In genomic region chr11:66386171-66387069, GRCh38 we compare ENCODE assay signal across 1 cellular context.
TF ChIP-seq lines count a peak whose summit lies in the region.

No MANE protein-coding gene starts in this region.

TF ChIP-seq in K562, 482 proteins besides CTCF, POLR2A, EP300 and RAD21 (continues in another document):
- TF ChIP-seq ATF1 (CRISPR knock-in tag; IDR thresholded peaks at IDR 0.05) (no peak), ATF1 (tag; IDR thresholded peaks at IDR 0.05) (0 out of 2 replicates have a peak, but pooled peaks have one; percentile 22), PBX2 (CRISPR knock-in tag; IDR thresholded peaks at IDR 0.05; ENCODE audit: low read depth) (no peak), PBX2 (tag; conservative IDR thresholded peaks at IDR 0.05; ENCODE audit: low read depth) (peak; percentile 61), CEBPG (CRISPR knock-in tag; IDR thresholded peaks at IDR 0.05) (peak; percentile 80), CEBPG (tag; conservative IDR thresholded peaks at IDR 0.05 in 1 of 2, IDR thresholded peaks at IDR 0.05 in 1 of 2) (peak; percentile 83 to 91), CREBBP (IDR thresholded peaks at IDR 0.05; ENCODE audit: low read depth, low read length) (no peak), ZNF121 (CRISPR knock-in tag; conservative IDR thresholded peaks at IDR 0.05) (peak; percentile 21; the same call in 1 of the 2 replicates), ZBTB17 (CRISPR knock-in tag; IDR thresholded peaks at IDR 0.05) (no peak), EP400 (IDR thresholded peaks at IDR 0.05) (0 out of 2 replicates have a peak, but pooled peaks have one; percentile 14), CTBP1 (IDR thresholded peaks at IDR 0.05; ENCODE audit: borderline replicate concordance) (peak; percentile 35; the same call in 1 of the 2 replicates), ZNF311 (CRISPR knock-in tag; IDR thresholded peaks at IDR 0.05) (no peak), DEAF1 (CRISPR knock-in tag; IDR thresholded peaks at IDR 0.05) (peak; percentile 58), CEBPB (tag; IDR thresholded peaks at IDR 0.05) (peak; percentile 95), IRF9 (tag; IDR thresholded peaks at IDR 0.05) (0 out of 2 replicates have a peak, but pooled peaks have one; percentile 46), FOXK1 (CRISPR knock-in tag; IDR thresholded peaks at IDR 0.05; ENCODE audit: borderline replicate concordance) (0 out of 2 replicates have a peak, but pooled peaks have one; percentile 42), KAT7 (CRISPR knock-in tag; IDR thresholded peaks at IDR 0.05; ENCODE audit: borderline replicate concordance) (no peak), ZSCAN29 (IDR thresholded peaks at IDR 0.05) (no peak), ZNF740 (CRISPR knock-in tag; IDR thresholded peaks at IDR 0.05) (no peak), ZNF740 (tag; IDR thresholded peaks at IDR 0.05) (no peak), ZNF695 (CRISPR knock-in tag; IDR thresholded peaks at IDR 0.05) (no peak), KHSRP (IDR thresholded peaks at IDR 0.05) (no peak), MCM7 (IDR thresholded peaks at IDR 0.05) (no peak), PKNOX1 (IDR thresholded peaks at IDR 0.05) (peak; percentile 60), ZBTB33 (CRISPR knock-in tag; IDR thresholded peaks at IDR 0.05) (peak; percentile 43; the same call in 1 of the 2 replicates), ZNF24 (IDR thresholded peaks at IDR 0.05) (no peak), MGA (IDR thresholded peaks at IDR 0.05) (peak; percentile 45; the same call in 1 of the 2 replicates), RCOR1 (IDR thresholded peaks at IDR 0.05; ENCODE audit: borderline replicate concordance in 1 of 2, low read depth in 2 of 2, low read length in 2 of 2) (peak in 1 of 2 experiments; percentile 74; a peak in 1 of 4 replicates), GABPB1 (CRISPR knock-in tag; IDR thresholded peaks at IDR 0.05) (no peak), SMC3 (conservative IDR thresholded peaks at IDR 0.05; ENCODE audit: insufficient read depth, low read depth, low read length) (peak; percentile 76), XRCC5 (IDR thresholded peaks at IDR 0.05; ENCODE audit: low read depth, low read length) (peak; percentile 74; the same call in 1 of the 2 replicates), CREM (IDR thresholded peaks at IDR 0.05; ENCODE audit: low read depth) (peak; percentile 59; the same call in 1 of the 2 replicates), XRCC4 (IDR thresholded peaks at IDR 0.05; ENCODE audit: extremely low read depth, insufficient read depth, insufficient read length) (no peak), ESRRA (IDR thresholded peaks at IDR 0.05; ENCODE audit: borderline replicate concordance, low read depth) (peak; percentile 49; the same call in 1 of the 2 replicates), ZNF175 (CRISPR knock-in tag; IDR thresholded peaks at IDR 0.05; ENCODE audit: low read depth) (no peak), FOXO4 (CRISPR knock-in tag; IDR thresholded peaks at IDR 0.05) (no peak), ATF7 (IDR thresholded peaks at IDR 0.05) (0 out of 2 replicates have a peak, but pooled peaks have one; percentile 19), MEIS2 (IDR thresholded peaks at IDR 0.05; ENCODE audit: partially characterized antibody) (peak; percentile 84), ZNF133 (CRISPR knock-in tag; IDR thresholded peaks at IDR 0.05) (no peak), SREBF1 (IDR thresholded peaks at IDR 0.05; ENCODE audit: borderline replicate concordance, low read depth, low read length) (no peak)
